Comparison of ENCODE assay signal across 16 cellular contexts in the genomic region with DNA sequence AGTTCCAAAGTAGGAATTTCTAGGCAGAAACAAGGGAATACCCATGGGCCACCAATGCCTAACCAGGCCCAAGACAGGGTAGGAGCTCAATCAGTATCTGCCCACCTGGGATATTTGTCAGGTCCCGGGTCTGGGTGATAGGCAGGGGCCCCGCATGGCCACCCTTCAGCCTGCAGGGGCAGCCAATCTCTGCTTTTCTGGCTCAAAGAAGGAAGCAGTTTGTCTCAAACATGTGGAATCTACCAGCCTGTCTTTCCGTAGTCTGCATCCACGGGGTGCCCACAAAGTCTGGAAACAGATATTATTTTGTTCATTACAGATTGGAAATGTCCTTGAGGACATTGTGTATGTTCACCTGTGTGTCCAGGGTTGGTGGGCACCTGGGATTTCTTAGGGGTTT. TPM values are rescaled to one million over a fixed set of nuclear protein-coding genes. Genes with fewer than 3 reads are reported as not detected.
A peak's percentile ranks its signal among the peaks of the same experiment; 100 is the strongest.
DNase-seq lines count a peak whose midpoint lies in the region; ATAC-seq and TF ChIP-seq lines count a peak whose summit lies in the region.
"Had no signal": no experiment of that assay in that cellular context is flagged by ENCODE, and none has a peak within 500 bp of the region (broad histone marks: within the 10 kb centered on the region; RNA-seq: fewer than 3 reads in every experiment).

No MANE protein-coding gene starts in this region.

- H3K9me3 ChIP-seq in BLaER1 (no peaks in the 10 kb centered on the region), endodermal cell (ENCODE audit: control insufficient read depth, low read length) (no peaks in the 10 kb centered on the region), neuronal stem cell (replicated peaks in 1 of 2; ENCODE audit: control insufficient read depth in 2 of 2, insufficient read depth in 1 of 2, low read depth in 1 of 2, low read length in 2 of 2) (no peaks in the 10 kb centered on the region)
- H3K9me3 ChIP-seq: vagina had no signal

- no peak overlapping the region for H3K4me3 ChIP-seq in BLaER1
- H3K4me3 ChIP-seq in endodermal cell (ENCODE audit: low read length), result no peak overlapping the region
- H3K4me3 ChIP-seq in neuronal stem cell (ENCODE audit: low read length in 2 of 2), result no peak overlapping the region
- H3K4me3 ChIP-seq: vagina had no signal

- peak overlapping the region; percentile 59 for H3K27ac Mint-ChIP-seq in endodermal cell
- H3K27ac Mint-ChIP-seq in nephron progenitor cell, result peak overlapping the region; percentile 78

- no peak overlapping the region for H3K9ac ChIP-seq in BLaER1
- H3K9ac ChIP-seq in endodermal cell (ENCODE audit: extremely low read depth, low read length, poor library complexity, severe bottlenecking), result no peak overlapping the region
- H3K9ac ChIP-seq in neuronal stem cell (ENCODE audit: low read depth, low read length, poor library complexity), result no peak overlapping the region

- H4K8ac ChIP-seq in neuronal stem cell (ENCODE audit: low read depth, low read length), result no peak overlapping the region

- H3K18ac ChIP-seq in neuronal stem cell (ENCODE audit: low read length), result no peak overlapping the region

- H3K36me3 Mint-ChIP-seq in endodermal cell (ENCODE audit: low read depth) (no peaks in the 10 kb centered on the region), nephron progenitor cell (ENCODE audit: low read depth) (no peaks in the 10 kb centered on the region)

- TF ChIP-seq CTCF in endodermal cell (conservative IDR thresholded peaks at IDR 0.05), result peak; percentile 69
- TF ChIP-seq CTCF in nephron progenitor cell (IDR thresholded peaks at IDR 0.05), result no peak
- TF ChIP-seq CTCF in GM13977 (IDR thresholded peaks at IDR 0.05; ENCODE audit: extremely low read depth, insufficient read depth, missing control alignments), result no peak

- no peaks in the 10 kb centered on the region for H4K20me1 ChIP-seq in BLaER1

- peak overlapping the region; percentile 75 for H3K4me2 ChIP-seq in BLaER1
- no peak overlapping the region for H3K4me2 ChIP-seq in neuronal stem cell (ENCODE audit: insufficient read depth, low read length, poor library complexity, severe bottlenecking)

- no peak overlapping the region for H3K4ac ChIP-seq in neuronal stem cell (ENCODE audit: low read length)

- no peak overlapping the region for H4K91ac ChIP-seq in neuronal stem cell (ENCODE audit: low read depth, low read length, poor library complexity)

- H3K36me3 ChIP-seq in BLaER1, result no peaks in the 10 kb centered on the region
- H3K36me3 ChIP-seq in endodermal cell (ENCODE audit: control insufficient read depth, insufficient read depth, low read length), result no peaks in the 10 kb centered on the region
- no peaks in the 10 kb centered on the region for H3K36me3 ChIP-seq in neuronal stem cell (replicated peaks in 1 of 2; ENCODE audit: control insufficient read depth in 2 of 2, insufficient read depth in 2 of 2, low read length in 2 of 2)
- H3K36me3 ChIP-seq: vagina had no signal

- peaks cover 15% of the 10 kb centered on the region for H3K27me3 Mint-ChIP-seq in endodermal cell (ENCODE audit: insufficient read depth)
- peaks cover 13% of the 10 kb centered on the region for H3K27me3 Mint-ChIP-seq in nephron progenitor cell (ENCODE audit: low read depth, poor library complexity)

- no peak overlapping the region for H3K23ac ChIP-seq in neuronal stem cell (ENCODE audit: low read depth, low read length, poor library complexity)

- H3K14ac ChIP-seq in neuronal stem cell (ENCODE audit: low read length), result no peak overlapping the region

- H3K27ac ChIP-seq in BLaER1, result peak overlapping the region; percentile 79
- no peak overlapping the region for H3K27ac ChIP-seq in endodermal cell (ENCODE audit: low read depth, low read length)
- no peak overlapping the region for H3K27ac ChIP-seq in neuronal stem cell (replicated peaks; ENCODE audit: low read length)
- H3K27ac ChIP-seq: C4-2B, vagina had no signal

- peak; percentile 32 for DNase-seq in NCI-H69 (lab: John Stamatoyannopoulos, UW)
- DNase-seq in endodermal cell, result peak; percentile 84
- DNase-seq in nephron progenitor cell, result no peak
- DNase-seq in GM13977 (ENCODE audit: low spot score), result no peak
- no peak for DNase-seq in NCI-H1092 (lab: John Stamatoyannopoulos, UW)
- DNase-seq in neuronal stem cell (ENCODE audit: low spot score), result no peak
- no peak for DNase-seq in Right ventricle myocardium superior
- DNase-seq: activated CD4-positive, CD25-positive, alpha-beta regulatory T cell; activated naive CD4-positive, alpha-beta T cell; NCI-H1436 treated with DMSO at 0.1 percent for 48 hours; NCI-H446 treated with DMSO at 0.1 percent for 48 hours; OCI-M1; stimulated activated naive CD4-positive, alpha-beta T cell treated with Interleukin-2 at 50 U/mL for 16 hours had no signal

- peaks cover 22% of the 10 kb centered on the region for H3K4me1 Mint-ChIP-seq in endodermal cell
- peaks cover 12% of the 10 kb centered on the region for H3K4me1 Mint-ChIP-seq in nephron progenitor cell

- H3K4me1 ChIP-seq in BLaER1, result peaks cover 99% of the 10 kb centered on the region
- H3K4me1 ChIP-seq in endodermal cell (ENCODE audit: control insufficient read depth, insufficient read depth, low read length), result no peaks in the 10 kb centered on the region
- H3K4me1 ChIP-seq in neuronal stem cell (ENCODE audit: control insufficient read depth in 2 of 2, insufficient read depth in 1 of 2, low read depth in 1 of 2, low read length in 2 of 2), result peaks cover 0 to 5% of the 10 kb centered on the region in 2 donors

- intact Hi-C loops in Right ventricle myocardium superior (cut with DNase I), result no loop called here

- H2BK15ac ChIP-seq in neuronal stem cell (ENCODE audit: low read length), result no peak overlapping the region

- H3K79me1 ChIP-seq in neuronal stem cell (ENCODE audit: low read depth, low read length), result peaks cover 2% of the 10 kb centered on the region

- H2BK5ac ChIP-seq in neuronal stem cell (ENCODE audit: low read length), result no peak overlapping the region

- no peak overlapping the region for H2BK120ac ChIP-seq in neuronal stem cell (ENCODE audit: low read depth, low read length)

- 70 to 76% methylated on average over 4 of the region's 4 CpGs for WGBS in endodermal cell (ENCODE audit: insufficient coverage in 1 of 2, insufficient read length in 1 of 2), 2 experiments
- WGBS in neuronal stem cell (ENCODE audit: extremely low coverage in 2 of 2, insufficient read length in 2 of 2, insufficient replicate concordance in 1 of 2), 2 donors, result no CpG with 5 or more reads among the region's 4 CpGs

- ATAC-seq in Right ventricle myocardium superior (ENCODE audit: poor library complexity), result no peak

- H2AFZ ChIP-seq in neuronal stem cell (ENCODE audit: low read length), result no peak overlapping the region

- H3K9me3 Mint-ChIP-seq in endodermal cell, result no peaks in the 10 kb centered on the region
- no peaks in the 10 kb centered on the region for H3K9me3 Mint-ChIP-seq in nephron progenitor cell

- no peak overlapping the region for H2AK5ac ChIP-seq in neuronal stem cell (ENCODE audit: low read depth, low read length)

- in situ Hi-C loops in GM13977 (cut with MboI; ENCODE audit: low pct_unique_long_range_greater_than_20kb, low sequenced_read_pairs, unreplicated experiment), result no loop called here

- H3K27me3 ChIP-seq in BLaER1 (no peaks in the 10 kb centered on the region), endodermal cell (ENCODE audit: control insufficient read depth, insufficient read depth, low read length, poor library complexity, severe bottlenecking) (peaks cover 14% of the 10 kb centered on the region), neuronal stem cell (ENCODE audit: control insufficient read depth in 3 of 3, insufficient read depth in 3 of 3, low read depth in 1 of 3, low read length in 3 of 3) (peaks cover 0 to 18% (median 0%) of the 10 kb centered on the region in 3 experiments)
- H3K27me3 ChIP-seq: vagina had no signal

- H3K4me3 Mint-ChIP-seq in endodermal cell (no peak overlapping the region), nephron progenitor cell (no peak overlapping the region)

- no peak overlapping the region for H2BK12ac ChIP-seq in neuronal stem cell (ENCODE audit: low read length)

RNA-seq across cellular contexts. Expression of gene CEMIP, which starts 56.2 kb away (rescaled TPM):
- total RNA-seq in endodermal cell (1 to 10 TPM in 1 of 2 donors, not detected in 1; 2.2 TPM), Right ventricle myocardium superior (not detected)
- 0.11 TPM for polyA plus RNA-seq in endodermal cell (2013, experiment 1 of 2)
- polyA plus RNA-seq in endodermal cell (2013, experiment 2 of 2), result 0.08 TPM
- polyA plus RNA-seq in neuronal stem cell (2013, experiment 1 of 2), result not detected
- under 0.01 TPM for polyA plus RNA-seq in neuronal stem cell (2013, experiment 2 of 2)

Comparison
In these comparisons a context has a peak if more than half of its experiments do, and no peak if none do; other contexts are left out.
1. DNase-seq: peak in NCI-H69 (single experiment) and endodermal cell (single experiment); none in nephron progenitor cell (single experiment), GM13977 (single experiment), NCI-H1092 (single experiment), neuronal stem cell (single experiment) and Right ventricle myocardium superior (single experiment).